16 cellular contexts compared by ENCODE assay signal in the genomic region with DNA sequence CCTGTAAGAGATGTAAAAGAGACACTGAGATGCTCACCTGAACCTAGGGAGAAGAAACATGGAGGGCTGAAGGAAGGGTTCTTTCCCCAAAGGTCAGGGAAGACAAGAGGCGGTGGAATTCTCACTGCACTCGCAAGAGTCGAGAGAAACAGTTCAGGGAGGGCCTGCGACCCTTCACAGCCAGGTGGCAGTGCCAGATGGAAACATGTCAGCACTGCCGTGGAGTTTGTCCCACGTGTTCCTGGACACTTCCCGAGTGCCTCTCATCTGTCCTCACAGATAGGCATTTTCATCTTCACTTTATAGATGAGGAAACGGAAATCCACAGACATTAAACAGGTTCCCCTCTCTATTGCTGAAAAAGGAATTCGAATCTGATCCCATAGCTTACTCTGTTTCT.
DNase-seq lines count a peak whose midpoint lies in the region; ATAC-seq and TF ChIP-seq lines count a peak whose summit lies in the region.
"Had no signal": no experiment of that assay in that cellular context is flagged by ENCODE, and none has a peak within 500 bp of the region (broad histone marks: within the 10 kb centered on the region; RNA-seq: fewer than 3 reads in every experiment).

No MANE protein-coding gene starts in this region.

- intact Hi-C loops in left ventricle myocardium inferior (cut with micrococcal nuclease) = no loop called here
- intact Hi-C loops in Right ventricle myocardium inferior (cut with DNase I) = loop anchor here (10.0 kb wide), 1 partner anchor 164 kb away; no protein-coding TSS in a partner anchor
- intact Hi-C loops in posterior cingulate gyrus (cut with DNase I) = no loop called here

- TF ChIP-seq CTCF in left ventricle myocardium inferior (IDR thresholded peaks at IDR 0.05; ENCODE audit: borderline replicate concordance) = peak; percentile 27
- peak; percentile 12 for TF ChIP-seq CTCF in astrocyte of the spinal cord (IDR thresholded peaks at IDR 0.05; ENCODE audit: low read depth, low read length)

- in situ Hi-C loops in astrocyte of the spinal cord (cut with HindIII; ENCODE audit: low sequenced_read_pairs) = no loop called here

- no peak overlapping the region for H3K27ac ChIP-seq in left ventricle myocardium inferior (replicated peaks)
- H3K27ac ChIP-seq: right lobe of liver had no signal

- H3K36me3 ChIP-seq in left ventricle myocardium inferior = peaks cover 62% of the 10 kb centered on the region

- peaks cover 44% of the 10 kb centered on the region for H3K4me1 ChIP-seq in left ventricle myocardium inferior
- H3K4me1 ChIP-seq: right lobe of liver had no signal

- ATAC-seq in Right ventricle myocardium inferior = no peak
- ATAC-seq: natural killer cell had no signal

- DNase-seq in left ventricle myocardium inferior = no peak
- DNase-seq in Right ventricle myocardium inferior (ENCODE audit: missing footprints) = no peak
- no peak for DNase-seq in astrocyte of the spinal cord (ENCODE audit: low read depth, low spot score)
- peak; percentile 41 for DNase-seq in medulla oblongata (ENCODE audit: extremely low spot score)
- no peak for DNase-seq in H4 (ENCODE audit: low spot score)
- DNase-seq in posterior cingulate gyrus = no peak
- DNase-seq in NCI-H510A treated with DMSO at 0.1 percent for 48 hours (lab: John Stamatoyannopoulos, UW) = no peak
- no peak for DNase-seq in NCI-H146 (lab: John Stamatoyannopoulos, UW)
- DNase-seq: activated CD4-positive, alpha-beta T cell treated with anti-CD3 and anti-CD28 coated beads, Interleukin-2, amount 10 ng/mL, durations not matched to agents 24 days and 14 days; amniotic stem cell; cortex of kidney; DMS53; left cardiac atrium; natural killer cell; right lobe of liver; stimulated activated CD4-positive, alpha-beta T cell treated with anti-CD3 and anti-CD28 coated beads, Interleukin-4, amount 100 ng/mL, for 1 hour had no signal

- H3K9me3 ChIP-seq in left ventricle myocardium inferior (replicated peaks) = no peaks in the 10 kb centered on the region
- H3K9me3 ChIP-seq: right lobe of liver had no signal

- no peaks in the 10 kb centered on the region for H3K27me3 ChIP-seq in left ventricle myocardium inferior (ENCODE audit: low read depth)
- H3K27me3 ChIP-seq: right lobe of liver had no signal

- H3K4me3 ChIP-seq in left ventricle myocardium inferior (no peak overlapping the region), astrocyte of the spinal cord (ENCODE audit: low read depth, low read length) (no peak overlapping the region)
- H3K4me3 ChIP-seq: right lobe of liver had no signal
